ENCODE assay signal across 13 cellular contexts in the genomic region with DNA sequence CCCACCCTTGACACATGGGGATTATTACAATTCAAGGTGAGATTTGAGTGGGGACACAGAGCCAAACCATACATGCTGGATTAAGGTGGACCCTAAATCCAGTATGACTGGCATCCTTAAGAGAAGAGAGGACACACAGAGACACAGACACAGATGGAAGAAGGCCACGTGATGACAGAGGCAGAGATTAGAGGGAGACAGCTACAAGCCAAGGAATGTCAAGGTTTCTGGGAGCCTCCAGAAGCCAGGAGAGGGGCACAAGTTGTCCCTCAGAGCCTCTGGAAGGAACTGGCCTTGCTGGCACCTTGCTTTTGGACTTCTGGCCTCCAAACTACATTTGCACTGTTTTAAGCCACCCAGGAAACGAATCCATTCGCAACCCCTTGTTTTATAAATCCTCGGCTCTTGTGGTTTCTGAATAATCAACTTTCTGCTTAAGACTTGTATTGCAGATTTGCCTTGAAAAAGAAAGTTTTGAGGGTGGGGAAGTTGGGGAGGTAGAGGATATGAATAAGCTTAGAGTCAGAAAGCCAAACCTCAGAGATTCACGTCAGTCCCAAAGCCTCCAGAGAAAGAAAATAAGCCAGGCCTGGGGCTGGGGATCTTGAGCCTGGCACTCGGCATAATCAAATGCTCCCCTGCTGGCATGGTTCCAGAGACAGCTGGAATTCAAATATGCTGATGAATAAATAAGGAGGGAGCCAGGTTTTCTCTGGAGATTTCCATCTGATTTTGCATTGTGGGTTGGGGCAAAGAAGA.
DNase-seq lines count a peak whose midpoint lies in the region; ATAC-seq, FAIRE-seq and TF ChIP-seq lines count a peak whose summit lies in the region.
"Had no signal": no experiment of that assay in that cellular context is flagged by ENCODE, and none has a peak within 500 bp of the region (broad histone marks: within the 10 kb centered on the region; RNA-seq: fewer than 3 reads in every experiment).

No MANE protein-coding gene starts in this region.

- TF ChIP-seq CTCF in AG04450 (IDR thresholded peaks at IDR 0.05; ENCODE audit: low read depth, low read length) (no peak), right atrium auricular region (IDR thresholded peaks at IDR 0.05) (no peak)

- no peaks in the 10 kb centered on the region for H3K36me3 ChIP-seq in SJCRH30
- H3K36me3 ChIP-seq in right atrium auricular region, result no peaks in the 10 kb centered on the region

- no peak for FAIRE-seq in urothelium cell line (lab: Jason Lieb, UNC)
- FAIRE-seq: H1 had no signal

- no peak for ATAC-seq in HG02884 (IDR thresholded peaks at IDR 0.05; ENCODE audit: unreplicated experiment)
- ATAC-seq: stimulated activated effector memory CD8-positive, alpha-beta T cell treated with anti-CD3 and anti-CD28 coated beads, Interleukin-12 subunit alpha, Interleukin-12 subunit beta, amount 100 ng/mL, for 72 hours had no signal

- DNase-seq in AG04450 (ENCODE audit: low read depth, low spot score) (peak; percentile 42), EL (peak; percentile 83), SJCRH30 (peak; percentile 40 to 57), fibroblast of the conjunctiva (ENCODE audit: low read depth) (peak; percentile 10), right atrium auricular region (ENCODE audit: low spot score) (no peak), ureter (ENCODE audit: low spot score) (no peak), urothelium cell line (ENCODE audit: low spot score) (no peak)
- DNase-seq: central memory CD4-positive, alpha-beta T cell; NCI-H1930; stimulated activated CD4-positive, alpha-beta T cell treated with anti-CD3 and anti-CD28 coated beads, Interleukin-12 subunit alpha, Interleukin-12 subunit beta, amount 100 ng/mL, for 4 hours had no signal

- H3K4me1 ChIP-seq in SJCRH30 (no peaks in the 10 kb centered on the region), right atrium auricular region (no peaks in the 10 kb centered on the region)

- H3K27me3 ChIP-seq in AG04450 (ENCODE audit: control insufficient read depth, insufficient read depth, low read length) (no peaks in the 10 kb centered on the region), SJCRH30 (no peaks in the 10 kb centered on the region), right atrium auricular region (no peaks in the 10 kb centered on the region)

- H3K9me3 ChIP-seq in AG04450 (ENCODE audit: control insufficient read depth, insufficient read depth, low read length), result no peaks in the 10 kb centered on the region
- no peaks in the 10 kb centered on the region for H3K9me3 ChIP-seq in SJCRH30 (replicated peaks)
- H3K9me3 ChIP-seq in right atrium auricular region, result no peaks in the 10 kb centered on the region

- CTCF ChIA-PET in AG04450 (lab: Charles Lee), result interaction anchor here (1.3 to 2.0 kb wide), 3 partner anchors 13 to 330 kb away, joined by 4 to 8 read pairs (median 5); no protein-coding TSS in a partner anchor

- H3K4me3 ChIP-seq in AG04450 (ENCODE audit: low read depth, low read length) (peak overlapping the region; percentile 10; the same call in 1 of the 2 replicates), SJCRH30 (no peak overlapping the region), right atrium auricular region (no peak overlapping the region)

- POLR2A ChIA-PET in AG04450 (lab: Yijun Ruan, JAX), result no interaction called here

- peak overlapping the region; percentile 80 for H3K27ac ChIP-seq in AG04450 (ENCODE audit: low read depth, low read length)
- peak overlapping the region; percentile 20; the same call in 1 of the 2 replicates for H3K27ac ChIP-seq in SJCRH30
- H3K27ac ChIP-seq in right atrium auricular region, result no peak overlapping the region

Comparison
In these comparisons a context has a peak if more than half of its experiments do, and no peak if none do; other contexts are left out.
1. DNase-seq: peak in AG04450 (single experiment), EL (single experiment), SJCRH30 (2 of 2) and fibroblast of the conjunctiva (single experiment); none in right atrium auricular region (single experiment), ureter (single experiment) and urothelium cell line (single experiment).
2. H3K27ac ChIP-seq: peak in AG04450 (single experiment) and SJCRH30 (single experiment); none in right atrium auricular region (0 of 2).